ENCODE assay signal across 21 cellular contexts in the genomic region with DNA sequence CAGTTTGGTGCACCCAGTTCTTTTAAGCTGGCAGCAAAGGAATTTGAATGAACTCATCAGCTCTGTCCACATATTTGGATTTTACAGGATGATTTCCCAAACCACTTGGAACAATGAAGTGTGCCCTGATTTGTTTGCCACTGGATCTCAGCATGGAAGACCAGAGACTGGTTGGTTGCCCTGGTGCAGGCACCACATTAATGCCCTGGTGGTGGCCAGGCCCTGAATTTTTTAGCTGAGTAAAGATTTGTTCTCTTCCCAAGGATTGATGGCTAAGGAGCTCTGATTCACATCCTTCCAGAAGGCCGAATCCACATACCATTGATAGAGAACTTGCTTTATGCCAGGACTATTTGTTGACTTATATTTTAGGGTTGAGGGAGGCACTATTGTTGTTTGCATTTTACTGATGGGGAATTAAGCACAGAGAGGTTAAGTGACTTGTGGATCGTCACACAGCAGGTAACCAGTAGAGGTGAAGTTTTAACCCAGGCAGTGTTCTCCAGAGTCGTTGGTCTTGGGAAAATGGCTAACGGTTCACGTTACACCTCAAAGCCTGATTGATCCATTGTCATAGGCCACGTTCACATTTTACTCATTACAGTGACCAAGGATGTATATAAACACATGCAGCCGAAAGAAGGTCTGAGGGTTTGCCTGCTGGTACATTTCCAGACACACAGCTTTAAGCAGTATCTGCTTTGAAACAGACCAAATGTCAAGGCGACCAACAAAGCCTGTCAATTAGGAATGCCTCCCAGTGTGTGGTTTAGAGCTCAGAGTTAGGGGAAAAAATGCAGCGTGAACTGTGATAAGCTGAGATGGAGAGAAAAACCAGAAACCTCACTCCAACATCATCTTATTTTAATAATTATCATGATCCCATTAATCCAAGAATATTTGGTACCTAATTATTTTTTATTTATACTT. TPM values are rescaled to one million over a fixed set of nuclear protein-coding genes. Genes with fewer than 3 reads are reported as not detected.
DNase-seq lines count a peak whose midpoint lies in the region; ATAC-seq and TF ChIP-seq lines count a peak whose summit lies in the region.
"Had no signal": no experiment of that assay in that cellular context is flagged by ENCODE, and none has a peak within 500 bp of the region (broad histone marks: within the 10 kb centered on the region; RNA-seq: fewer than 3 reads in every experiment).

No MANE protein-coding gene starts in this region.

- no peak for ATAC-seq in heart right ventricle
- ATAC-seq in GM21423 (IDR thresholded peaks at IDR 0.05; ENCODE audit: unreplicated experiment) = no peak
- ATAC-seq: Right ventricle myocardium inferior had no signal

- H3K27me3 ChIP-seq in cardiac muscle cell (no peaks in the 10 kb centered on the region), heart right ventricle (peaks cover 0 to 5% (median 0%) of the 10 kb centered on the region in 7 donors), BE2C (no peaks in the 10 kb centered on the region)
- H3K27me3 ChIP-seq: SJSA1 had no signal

- peak overlapping the region; percentile 73 for H3K27ac ChIP-seq in cardiac muscle cell
- no peak overlapping the region for H3K27ac ChIP-seq in heart right ventricle
- H3K27ac ChIP-seq: 22Rv1, SJSA1 had no signal

- H3K9me3 ChIP-seq in cardiac muscle cell (ENCODE audit: low read depth) (no peaks in the 10 kb centered on the region), heart right ventricle (peaks cover 0 to 15% (median 6%) of the 10 kb centered on the region in 11 donors), BE2C (no peaks in the 10 kb centered on the region)

- no peak for TF ChIP-seq CTCF in cardiac muscle cell (IDR thresholded peaks at IDR 0.05; ENCODE audit: low read depth, low read length)
- no peak for TF ChIP-seq CTCF in heart right ventricle (IDR thresholded peaks at IDR 0.05)
- TF ChIP-seq CTCF in BE2C (IDR thresholded peaks at IDR 0.05; ENCODE audit: low read depth, low read length) = no peak

- 57 to 59% methylated on average over 9 of the region's 9 CpGs for WGBS in heart right ventricle, 2 donors

- H3K4me3 ChIP-seq in cardiac muscle cell (no peak overlapping the region), heart right ventricle (no peak overlapping the region), BE2C (ENCODE audit: low read depth, low read length) (no peak overlapping the region)
- H3K4me3 ChIP-seq: SJSA1 had no signal

- peaks cover 45% of the 10 kb centered on the region for H3K4me1 ChIP-seq in cardiac muscle cell (ENCODE audit: low read depth)
- H3K4me1 ChIP-seq in heart right ventricle = no peaks in the 10 kb centered on the region
- no peaks in the 10 kb centered on the region for H3K4me1 ChIP-seq in BE2C

- intact Hi-C loops in heart right ventricle (cut with DNase I) = loop anchor here in 1 of 10 donors (2.0 kb wide), 1 partner anchor 20 kb away; no protein-coding TSS in a partner anchor

- DNase-seq in cardiac muscle cell (ENCODE audit: low read depth in 1 of 2, low spot score in 1 of 2) (peak; percentile 21 to 67), heart right ventricle (no peak), astrocyte of the hippocampus (ENCODE audit: low read depth, low spot score) (peak; percentile 69), islet precursor cell (peak; percentile 66), BE2C (no peak)
- no peak for DNase-seq in stimulated activated CD4-positive, alpha-beta T cell treated with anti-CD3 and anti-CD28 coated beads, Interleukin-2, amount 100 ng/mL, for 48 hours
- DNase-seq in activated CD4-positive, CD25-positive, alpha-beta regulatory T cell treated with anti-CD3 and anti-CD28 coated beads, Interleukin-2, amount 50 U/mL, for 72 hours = no peak
- DNase-seq: AML-193, DMS53, GF-D8, NCI-H1105, NCI-H146, NCI-H2029 treated with DMSO at 0.1 percent for 48 hours, NCI-H2171, NCI-H345, NCI-H524 treated with DMSO at 0.1 percent for 48 hours, NCI-H82 had no signal

- H3K36me3 ChIP-seq in cardiac muscle cell (no peaks in the 10 kb centered on the region), heart right ventricle (no peaks in the 10 kb centered on the region), BE2C (no peaks in the 10 kb centered on the region)
- H3K36me3 ChIP-seq: SJSA1 had no signal

RNA-seq across cellular contexts. Expression of gene KAZN, which starts 50.7 kb away (rescaled TPM):
- 12.5 and 26.9 TPM in 2 replicates for total RNA-seq in cardiac muscle cell
- 17.5 and 21.5 TPM in 2 replicates for polyA plus RNA-seq in cardiac muscle cell
- total RNA-seq in heart right ventricle = 1 to 10 TPM; 1.1 to 6.5 (median 2.1) TPM
- polyA plus RNA-seq in heart right ventricle = 1 to 10 TPM; 1.6 to 1.9 TPM
- polyA plus RNA-seq in BE2C (2012; ENCODE audit: insufficient read depth, insufficient read length, low read depth) = 1.3 TPM

Comparison
In these comparisons a context has a peak if more than half of its experiments do, and no peak if none do; other contexts are left out.
1. DNase-seq: peak in cardiac muscle cell (2 of 2), astrocyte of the hippocampus (single experiment) and islet precursor cell (single experiment); none in heart right ventricle (0 of 2), stimulated activated CD4-positive, alpha-beta T cell treated with anti-CD3 and anti-CD28 coated beads, Interleukin-2, amount 100 ng/mL, for 48 hours (0 of 2), activated CD4-positive, CD25-positive, alpha-beta regulatory T cell treated with anti-CD3 and anti-CD28 coated beads, Interleukin-2, amount 50 U/mL, for 72 hours (single experiment) and BE2C (single experiment).